Comparison of ENCODE assay signal across 12 cellular contexts in genomic region chr5:110258460-110258859, GRCh38.
DNase-seq lines count a peak whose midpoint lies in the region; ATAC-seq and TF ChIP-seq lines count a peak whose summit lies in the region.
"Had no signal": no experiment of that assay in that cellular context is flagged by ENCODE, and none has a peak within 500 bp of the region (broad histone marks: within the 10 kb centered on the region; RNA-seq: fewer than 3 reads in every experiment).

No MANE protein-coding gene starts in this region.

- H3K27me3 Mint-ChIP-seq in activated T-cell treated with anti-CD3 and anti-CD28 coated beads, Interleukin-2, amount 50 U/mL, for 72 hours (ENCODE audit: low read depth), result no peaks in the 10 kb centered on the region
- H3K27me3 Mint-ChIP-seq in immature natural killer cell (ENCODE audit: low read depth in 3 of 3) (peaks cover 0 to 1% (median 0%) of the 10 kb centered on the region in 3 donors), CD14-positive monocyte (ENCODE audit: low read depth in 3 of 3) (no peaks in the 10 kb centered on the region)
- no peaks in the 10 kb centered on the region for H3K27me3 Mint-ChIP-seq in activated CD8-positive, alpha-beta memory T cell treated with anti-CD3 and anti-CD28 coated beads, Interleukin-2, amount 10 ng/mL, durations not matched to agents 7 days and 5 days

- intact Hi-C loops in CD14-positive monocyte (cut with micrococcal nuclease), result no loop called here

- no peak for DNase-seq in activated T-cell treated with anti-CD3 and anti-CD28 coated beads, Interleukin-2, amount 50 U/mL, for 72 hours
- DNase-seq in activated T-cell treated with anti-CD3 and anti-CD28 coated beads, Interleukin-2, amount 50 U/mL, for 48 hours, result no peak
- peak; percentile 63 for DNase-seq in NCI-H774 (lab: John Stamatoyannopoulos, UW)
- DNase-seq in fibroblast of mammary gland (ENCODE audit: low read depth), result peak; percentile 67
- DNase-seq in stromal cell of bone marrow (ENCODE audit: low read depth), result peak; percentile 72
- DNase-seq in immature natural killer cell, result no peak
- no peak for DNase-seq in activated CD8-positive, alpha-beta memory T cell treated with anti-CD3 and anti-CD28 coated beads, Interleukin-2, amount 10 ng/mL, durations not matched to agents 7 days and 5 days
- no peak for DNase-seq in CD14-positive monocyte (ENCODE audit: low spot score)
- DNase-seq: kidney; stimulated activated CD4-positive, alpha-beta T cell treated with anti-CD3 and anti-CD28 coated beads, Interleukin-15, amount 100 ng/mL, for 24 hours; thyroid gland had no signal

- no peak overlapping the region for H3K27ac Mint-ChIP-seq in activated T-cell treated with anti-CD3 and anti-CD28 coated beads, Interleukin-2, amount 50 U/mL, for 72 hours
- H3K27ac Mint-ChIP-seq in immature natural killer cell (no peak overlapping the region), CD14-positive monocyte (no peak overlapping the region)
- H3K27ac Mint-ChIP-seq in activated CD8-positive, alpha-beta memory T cell treated with anti-CD3 and anti-CD28 coated beads, Interleukin-2, amount 10 ng/mL, durations not matched to agents 7 days and 5 days, result no peak overlapping the region

- CTCF ChIA-PET in activated CD8-positive, alpha-beta memory T cell treated with anti-CD3 and anti-CD28 coated beads, Interleukin-2, amount 10 ng/mL, durations not matched to agents 7 days and 5 days (lab: Charles Lee), result no interaction called here

- H3K4me3 ChIP-seq in fibroblast of mammary gland (ENCODE audit: control insufficient read depth, low read depth, low read length), result no peak overlapping the region
- H3K4me3 ChIP-seq: BLaER1, thyroid gland had no signal

- no peak for TF ChIP-seq CTCF in fibroblast of mammary gland (conservative IDR thresholded peaks at IDR 0.05; ENCODE audit: control insufficient read depth, insufficient read depth, low read depth, low read length)
- no peak for TF ChIP-seq CTCF in CD14-positive monocyte (IDR thresholded peaks at IDR 0.05)

- no peaks in the 10 kb centered on the region for H3K4me1 Mint-ChIP-seq in activated T-cell treated with anti-CD3 and anti-CD28 coated beads, Interleukin-2, amount 50 U/mL, for 72 hours (ENCODE audit: low read depth)
- H3K4me1 Mint-ChIP-seq in immature natural killer cell (no peaks in the 10 kb centered on the region), CD14-positive monocyte (no peaks in the 10 kb centered on the region)
- no peaks in the 10 kb centered on the region for H3K4me1 Mint-ChIP-seq in activated CD8-positive, alpha-beta memory T cell treated with anti-CD3 and anti-CD28 coated beads, Interleukin-2, amount 10 ng/mL, durations not matched to agents 7 days and 5 days

- no peaks in the 10 kb centered on the region for H3K36me3 Mint-ChIP-seq in activated T-cell treated with anti-CD3 and anti-CD28 coated beads, Interleukin-2, amount 50 U/mL, for 72 hours (ENCODE audit: insufficient read depth in 2 of 2)
- H3K36me3 Mint-ChIP-seq in immature natural killer cell (peaks cover 0 to 5% (median 0%) of the 10 kb centered on the region in 3 donors), CD14-positive monocyte (no peaks in the 10 kb centered on the region)
- no peaks in the 10 kb centered on the region for H3K36me3 Mint-ChIP-seq in activated CD8-positive, alpha-beta memory T cell treated with anti-CD3 and anti-CD28 coated beads, Interleukin-2, amount 10 ng/mL, durations not matched to agents 7 days and 5 days

- H3K9me3 Mint-ChIP-seq in activated T-cell treated with anti-CD3 and anti-CD28 coated beads, Interleukin-2, amount 50 U/mL, for 72 hours, result peaks cover 0 to 2% of the 10 kb centered on the region in 2 donors
- peaks cover 0 to 2% (median 0%) of the 10 kb centered on the region in 6 donors for H3K9me3 Mint-ChIP-seq in immature natural killer cell
- no peaks in the 10 kb centered on the region for H3K9me3 Mint-ChIP-seq in activated CD8-positive, alpha-beta memory T cell treated with anti-CD3 and anti-CD28 coated beads, Interleukin-2, amount 10 ng/mL, durations not matched to agents 7 days and 5 days (ENCODE audit: low read depth)
- peaks cover 0 to 2% (median 1%) of the 10 kb centered on the region in 7 donors for H3K9me3 Mint-ChIP-seq in CD14-positive monocyte

- ATAC-seq in activated T-cell treated with anti-CD3 and anti-CD28 coated beads, Interleukin-2, amount 50 U/mL, for 72 hours (replicated peaks in 1 of 2), result peak; percentile 27 to 42
- ATAC-seq in activated CD8-positive, alpha-beta memory T cell treated with anti-CD3 and anti-CD28 coated beads, Interleukin-2, amount 10 ng/mL, durations not matched to agents 7 days and 5 days, result no peak

- no peak overlapping the region for H3K4me3 Mint-ChIP-seq in activated T-cell treated with anti-CD3 and anti-CD28 coated beads, Interleukin-2, amount 50 U/mL, for 72 hours
- H3K4me3 Mint-ChIP-seq in immature natural killer cell, result no peak overlapping the region
- H3K4me3 Mint-ChIP-seq in activated CD8-positive, alpha-beta memory T cell treated with anti-CD3 and anti-CD28 coated beads, Interleukin-2, amount 10 ng/mL, durations not matched to agents 7 days and 5 days, result no peak overlapping the region
- no peak overlapping the region for H3K4me3 Mint-ChIP-seq in CD14-positive monocyte

Comparison
In these comparisons a context has a peak if more than half of its experiments do, and no peak if none do; other contexts are left out.
1. DNase-seq: peak in NCI-H774 (single experiment), fibroblast of mammary gland (single experiment) and stromal cell of bone marrow (single experiment); none in activated T-cell treated with anti-CD3 and anti-CD28 coated beads, Interleukin-2, amount 50 U/mL, for 72 hours (0 of 2), activated T-cell treated with anti-CD3 and anti-CD28 coated beads, Interleukin-2, amount 50 U/mL, for 48 hours (0 of 2), immature natural killer cell (0 of 3), activated CD8-positive, alpha-beta memory T cell treated with anti-CD3 and anti-CD28 coated beads, Interleukin-2, amount 10 ng/mL, durations not matched to agents 7 days and 5 days (single experiment) and CD14-positive monocyte (single experiment).